In the genomic region with DNA sequence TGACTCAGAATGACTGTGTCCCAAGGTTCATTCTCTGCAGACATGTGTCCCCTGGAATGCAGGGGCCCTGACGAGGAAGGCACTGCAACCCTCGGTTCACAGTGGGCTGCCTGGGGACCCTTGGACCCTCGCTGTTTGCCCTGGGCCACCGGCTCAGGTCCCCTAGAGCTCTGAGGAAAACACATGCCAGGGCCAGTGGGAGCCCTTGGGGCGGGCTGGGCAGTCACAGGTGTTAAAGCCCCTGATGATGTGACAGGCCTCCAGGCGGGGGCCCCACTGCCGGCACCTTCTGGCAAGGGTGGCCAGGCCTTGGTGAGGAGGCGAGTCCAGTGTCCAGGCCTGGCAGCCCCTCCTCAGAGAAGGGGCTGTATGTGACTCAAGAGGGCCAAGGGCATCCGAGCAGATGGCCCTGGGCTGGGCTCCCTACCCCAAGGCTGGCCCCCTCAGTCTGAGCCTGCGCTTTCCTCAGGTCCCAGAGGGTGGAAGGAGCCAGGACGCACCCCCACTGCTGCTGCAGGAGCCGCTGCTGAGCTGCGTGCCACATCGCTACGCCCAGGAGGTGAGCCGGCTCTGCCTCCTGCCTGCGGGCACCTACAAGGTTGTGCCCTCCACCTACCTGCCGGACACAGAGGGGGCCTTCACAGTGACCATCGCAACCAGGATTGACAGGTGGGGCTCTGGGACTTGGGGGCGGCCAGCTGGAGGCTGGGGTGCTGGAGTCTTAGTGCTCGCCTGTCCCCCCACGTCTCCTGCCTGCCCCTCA, we compare ENCODE assay signal across 1 cellular context.
TF ChIP-seq lines count a peak whose summit lies in the region.

No MANE protein-coding gene starts in this region.

TF ChIP-seq in WTC11, 78 proteins besides CTCF, POLR2A, EP300 and RAD21 (continued from another document):
- TF ChIP-seq, protein P1, sequence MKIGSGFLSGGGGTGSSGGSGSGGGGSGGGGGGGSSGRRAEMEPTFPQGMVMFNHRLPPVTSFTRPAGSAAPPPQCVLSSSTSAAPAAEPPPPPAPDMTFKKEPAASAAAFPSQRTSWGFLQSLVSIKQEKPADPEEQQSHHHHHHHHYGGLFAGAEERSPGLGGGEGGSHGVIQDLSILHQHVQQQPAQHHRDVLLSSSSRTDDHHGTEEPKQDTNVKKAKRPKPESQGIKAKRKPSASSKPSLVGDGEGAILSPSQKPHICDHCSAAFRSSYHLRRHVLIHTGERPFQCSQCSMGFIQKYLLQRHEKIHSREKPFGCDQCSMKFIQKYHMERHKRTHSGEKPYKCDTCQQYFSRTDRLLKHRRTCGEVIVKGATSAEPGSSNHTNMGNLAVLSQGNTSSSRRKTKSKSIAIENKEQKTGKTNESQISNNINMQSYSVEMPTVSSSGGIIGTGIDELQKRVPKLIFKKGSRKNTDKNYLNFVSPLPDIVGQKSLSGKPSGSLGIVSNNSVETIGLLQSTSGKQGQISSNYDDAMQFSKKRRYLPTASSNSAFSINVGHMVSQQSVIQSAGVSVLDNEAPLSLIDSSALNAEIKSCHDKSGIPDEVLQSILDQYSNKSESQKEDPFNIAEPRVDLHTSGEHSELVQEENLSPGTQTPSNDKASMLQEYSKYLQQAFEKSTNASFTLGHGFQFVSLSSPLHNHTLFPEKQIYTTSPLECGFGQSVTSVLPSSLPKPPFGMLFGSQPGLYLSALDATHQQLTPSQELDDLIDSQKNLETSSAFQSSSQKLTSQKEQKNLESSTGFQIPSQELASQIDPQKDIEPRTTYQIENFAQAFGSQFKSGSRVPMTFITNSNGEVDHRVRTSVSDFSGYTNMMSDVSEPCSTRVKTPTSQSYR (CRISPR knock-in tag; IDR thresholded peaks at IDR 0.05), result no peak
- TF ChIP-seq PRRX2 (CRISPR knock-in tag; IDR thresholded peaks at IDR 0.05), result no peak
- TF ChIP-seq, protein P2, sequence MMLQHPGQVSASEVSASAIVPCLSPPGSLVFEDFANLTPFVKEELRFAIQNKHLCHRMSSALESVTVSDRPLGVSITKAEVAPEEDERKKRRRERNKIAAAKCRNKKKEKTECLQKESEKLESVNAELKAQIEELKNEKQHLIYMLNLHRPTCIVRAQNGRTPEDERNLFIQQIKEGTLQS (CRISPR knock-in tag; conservative IDR thresholded peaks at IDR 0.05), result no peak
- TF ChIP-seq, protein P3, sequence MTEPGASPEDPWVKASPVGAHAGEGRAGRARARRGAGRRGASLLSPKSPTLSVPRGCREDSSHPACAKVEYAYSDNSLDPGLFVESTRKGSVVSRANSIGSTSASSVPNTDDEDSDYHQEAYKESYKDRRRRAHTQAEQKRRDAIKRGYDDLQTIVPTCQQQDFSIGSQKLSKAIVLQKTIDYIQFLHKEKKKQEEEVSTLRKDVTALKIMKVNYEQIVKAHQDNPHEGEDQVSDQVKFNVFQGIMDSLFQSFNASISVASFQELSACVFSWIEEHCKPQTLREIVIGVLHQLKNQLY (CRISPR knock-in tag; IDR thresholded peaks at IDR 0.05), result no peak
- TF ChIP-seq ZNF671 (CRISPR knock-in tag; IDR thresholded peaks at IDR 0.05), result no peak
- no peak for TF ChIP-seq GTF2I (CRISPR knock-in tag; conservative IDR thresholded peaks at IDR 0.05)
- no peak for TF ChIP-seq SMAD3 (CRISPR knock-in tag; IDR thresholded peaks at IDR 0.05; ENCODE audit: borderline replicate concordance)
- TF ChIP-seq NR2C2 (CRISPR knock-in tag; IDR thresholded peaks at IDR 0.05), result no peak
- no peak for TF ChIP-seq GABPB1 (CRISPR knock-in tag; IDR thresholded peaks at IDR 0.05)
- TF ChIP-seq, protein P4, sequence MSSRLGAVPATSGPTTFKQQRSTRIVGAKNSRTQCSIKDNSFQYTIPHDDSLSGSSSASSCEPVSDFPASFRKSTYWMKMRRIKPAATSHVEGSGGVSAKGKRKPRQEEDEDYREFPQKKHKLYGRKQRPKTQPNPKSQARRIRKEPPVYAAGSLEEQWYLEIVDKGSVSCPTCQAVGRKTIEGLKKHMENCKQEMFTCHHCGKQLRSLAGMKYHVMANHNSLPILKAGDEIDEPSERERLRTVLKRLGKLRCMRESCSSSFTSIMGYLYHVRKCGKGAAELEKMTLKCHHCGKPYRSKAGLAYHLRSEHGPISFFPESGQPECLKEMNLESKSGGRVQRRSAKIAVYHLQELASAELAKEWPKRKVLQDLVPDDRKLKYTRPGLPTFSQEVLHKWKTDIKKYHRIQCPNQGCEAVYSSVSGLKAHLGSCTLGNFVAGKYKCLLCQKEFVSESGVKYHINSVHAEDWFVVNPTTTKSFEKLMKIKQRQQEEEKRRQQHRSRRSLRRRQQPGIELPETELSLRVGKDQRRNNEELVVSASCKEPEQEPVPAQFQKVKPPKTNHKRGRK (CRISPR knock-in tag; IDR thresholded peaks at IDR 0.05; ENCODE audit: borderline replicate concordance), result no peak
- TF ChIP-seq AFF4 (CRISPR knock-in tag; IDR thresholded peaks at IDR 0.05; ENCODE audit: borderline replicate concordance), result no peak
- TF ChIP-seq HMGA2 (CRISPR knock-in tag; IDR thresholded peaks at IDR 0.05), result no peak
